ENCODE assay signal across 9 cellular contexts in genomic region chr15:73722425-73722824, GRCh38.
"Had no signal": no experiment of that assay in that cellular context is flagged by ENCODE, and none has a peak within 500 bp of the region (broad histone marks: within the 10 kb centered on the region; RNA-seq: fewer than 3 reads in every experiment).

No MANE protein-coding gene starts in this region.

- H3K27ac Mint-ChIP-seq: GM23338, HFFc6 had no signal

- H3K9me3 Mint-ChIP-seq: GM23338, H9, HFFc6 had no signal

- H2AFZ ChIP-seq: GM23248, GM23338 had no signal

- H3K9ac ChIP-seq: GM23248 had no signal

- H3K27ac ChIP-seq: GM23248 had no signal

- H3K36me3 ChIP-seq: HAP-1 had no signal

- DNase-seq: GM23248, GOT3, H7, H9, HCEC 1CT, HFFc6 had no signal

- H3K4me1 ChIP-seq: HAP-1 had no signal

- H3K4me3 Mint-ChIP-seq: GM23338, H9, HFFc6 had no signal

- ATAC-seq: GM23338, HCT116 had no signal

- H3K4me3 ChIP-seq: GM23248, GM23338, HAP-1 had no signal

- H3K9me3 ChIP-seq: HAP-1 had no signal

- H3K4me2 ChIP-seq: GM23338 had no signal
